In genomic region chr6:2740601-2741000, GRCh38 we compare ENCODE assay signal across 1 cellular context.
TF ChIP-seq lines count a peak whose summit lies in the region.

No MANE protein-coding gene starts in this region.

TF ChIP-seq in H1, 55 proteins besides CTCF, POLR2A, EP300 and RAD21 (continued from another document):
- TF ChIP-seq RNF2 (IDR thresholded peaks at IDR 0.05; ENCODE audit: borderline replicate concordance, low read depth, low read length, missing control alignments, poor library complexity, severe bottlenecking) (no peak), PHF8 (conservative IDR thresholded peaks at IDR 0.05; ENCODE audit: low read depth, low read length) (no peak), KDM5A (IDR thresholded peaks at IDR 0.05; ENCODE audit: low read length) (no peak), CTBP2 (IDR thresholded peaks at IDR 0.05; ENCODE audit: borderline replicate concordance, insufficient read depth, insufficient read length, low read length) (no peak), TCF12 (IDR thresholded peaks at IDR 0.05; ENCODE audit: low read depth, low read length) (no peak), SAP30 (IDR thresholded peaks at IDR 0.05; ENCODE audit: insufficient read depth, insufficient replicate concordance, low read length) (no peak), ASH2L (IDR thresholded peaks at IDR 0.05; ENCODE audit: low read length) (no peak), CBX8 (IDR thresholded peaks at IDR 0.05; ENCODE audit: borderline replicate concordance, low read depth, low read length) (no peak), HDAC2 (IDR thresholded peaks at IDR 0.05; ENCODE audit: borderline replicate concordance in 1 of 2, low read depth in 2 of 2, low read length in 2 of 2) (no peak), SP2 (IDR thresholded peaks at IDR 0.05; ENCODE audit: low read length) (no peak), ATF3 (IDR thresholded peaks at IDR 0.05; ENCODE audit: insufficient read depth, low read depth, low read length) (no peak), SP4 (IDR thresholded peaks at IDR 0.05; ENCODE audit: low read length) (no peak), CHD7 (IDR thresholded peaks at IDR 0.05; ENCODE audit: insufficient replicate concordance, low read length) (no peak), RFX5 (IDR thresholded peaks at IDR 0.05; ENCODE audit: borderline replicate concordance, low read depth, low read length) (no peak)
